In genomic region chr2:189178007-189178406, GRCh38 we compare ENCODE assay signal across 13 cellular contexts. TPM values are rescaled to one million over a fixed set of nuclear protein-coding genes. Genes with fewer than 3 reads are reported as not detected.
A peak's percentile ranks its signal among the peaks of the same experiment; 100 is the strongest.
DNase-seq lines count a peak whose midpoint lies in the region; ATAC-seq and TF ChIP-seq lines count a peak whose summit lies in the region.
"Had no signal": no experiment of that assay in that cellular context is flagged by ENCODE, and none has a peak within 500 bp of the region (broad histone marks: within the 10 kb centered on the region; RNA-seq: fewer than 3 reads in every experiment).

No MANE protein-coding gene starts in this region.

- H3K27ac Mint-ChIP-seq in chondrocyte (ENCODE audit: unreplicated experiment) (peak overlapping the region; percentile 98), type B pancreatic cell (no peak overlapping the region)
- H3K27ac Mint-ChIP-seq: activated T-helper 2 cell treated with anti-CD3 and anti-CD28 coated beads, Interferon-gamma antibody, Interleukin-2, Interleukin-4, amounts not matched to agents 10 μg/mL and 5 μg/mL and 100 μg/mL, durations not matched to agents 14 hours and 24 hours and 36 hours; stimulated activated memory B cell treated with anti-CD40 and anti-IgM and Interleukin-4, amounts not matched to agents 10 μg/mL and 1 μg/mL and 100 μg/mL, for 72 hours had no signal

- H3K27ac ChIP-seq in SK-N-SH (ENCODE audit: low read depth in 2 of 2, low read length in 1 of 2), result peak overlapping the region; percentile 26 to 77; a peak in 3 of 4 replicates

- ATAC-seq in SK-N-SH treated with all-trans-retinoic acid at 6 μM for 48 hours (no peak), HG03135 (IDR thresholded peaks at IDR 0.05; ENCODE audit: unreplicated experiment) (no peak)
- ATAC-seq: stimulated activated memory B cell treated with anti-CD40 and anti-IgM and Interleukin-4, amounts not matched to agents 10 μg/mL and 1 μg/mL and 100 μg/mL, for 72 hours had no signal

- TF ChIP-seq CTCF in SK-N-SH (IDR thresholded peaks at IDR 0.05), result peak; percentile 42
- peak; percentile 78 for TF ChIP-seq CTCF in chondrocyte (IDR thresholded peaks at IDR 0.05)
- TF ChIP-seq CTCF in type B pancreatic cell (conservative IDR thresholded peaks at IDR 0.05), result peak; percentile 70

- H3K27me3 ChIP-seq in SK-N-SH (ENCODE audit: insufficient read depth), result no peaks in the 10 kb centered on the region

- TF ChIP-seq EP300 in SK-N-SH (IDR thresholded peaks at IDR 0.05; ENCODE audit: borderline replicate concordance in 1 of 2, low read depth in 1 of 2, low read length in 1 of 2), result no peak

- 35% methylated on average over 2 of the region's 2 CpGs for WGBS in SK-N-SH (ENCODE audit: low lambda C conversion rate)

- H3K9me3 Mint-ChIP-seq in chondrocyte (ENCODE audit: low read depth) (no peaks in the 10 kb centered on the region), type B pancreatic cell (no peaks in the 10 kb centered on the region)
- H3K9me3 Mint-ChIP-seq: activated T-helper 2 cell treated with anti-CD3 and anti-CD28 coated beads, Interferon-gamma antibody, Interleukin-2, Interleukin-4, amounts not matched to agents 10 μg/mL and 5 μg/mL and 100 μg/mL, durations not matched to agents 14 hours and 24 hours and 36 hours; stimulated activated memory B cell treated with anti-CD40 and anti-IgM and Interleukin-4, amounts not matched to agents 10 μg/mL and 1 μg/mL and 100 μg/mL, for 72 hours had no signal

- peaks cover 24% of the 10 kb centered on the region for H3K36me3 Mint-ChIP-seq in chondrocyte (ENCODE audit: low read depth)
- H3K36me3 Mint-ChIP-seq in type B pancreatic cell, result no peaks in the 10 kb centered on the region
- H3K36me3 Mint-ChIP-seq: stimulated activated memory B cell treated with anti-CD40 and anti-IgM and Interleukin-4, amounts not matched to agents 10 μg/mL and 1 μg/mL and 100 μg/mL, for 72 hours had no signal

- POLR2A ChIA-PET in SK-N-SH (lab: Yijun Ruan, JAX), result no interaction called here

- H3K27me3 Mint-ChIP-seq in chondrocyte (ENCODE audit: low read depth), result no peaks in the 10 kb centered on the region
- peaks cover 3% of the 10 kb centered on the region for H3K27me3 Mint-ChIP-seq in type B pancreatic cell

- peaks cover 0 to 15% of the 10 kb centered on the region in 2 experiments; a peak in 2 of 4 replicates for H3K4me1 ChIP-seq in SK-N-SH (ENCODE audit: control insufficient read depth in 1 of 2, insufficient read depth in 2 of 2, low read depth in 1 of 2, low read length in 1 of 2)

- no peaks in the 10 kb centered on the region for H4K20me1 ChIP-seq in SK-N-SH (ENCODE audit: insufficient read depth)

- H3K4me1 Mint-ChIP-seq in chondrocyte (ENCODE audit: low read depth), result peaks cover 40% of the 10 kb centered on the region
- peaks cover 9% of the 10 kb centered on the region for H3K4me1 Mint-ChIP-seq in type B pancreatic cell (ENCODE audit: unreplicated experiment)
- H3K4me1 Mint-ChIP-seq: stimulated activated memory B cell treated with anti-CD40 and anti-IgM and Interleukin-4, amounts not matched to agents 10 μg/mL and 1 μg/mL and 100 μg/mL, for 72 hours had no signal

- no peaks in the 10 kb centered on the region; the same call in 1 of the 2 replicates for H3K79me2 ChIP-seq in SK-N-SH (ENCODE audit: insufficient read depth)

- no peak overlapping the region for H2AFZ ChIP-seq in SK-N-SH (ENCODE audit: low read depth)

- H3F3A ChIP-seq in SK-N-SH (replicated peaks; ENCODE audit: insufficient read depth), result no peaks in the 10 kb centered on the region

- H3K9ac ChIP-seq in SK-N-SH, result peak overlapping the region; percentile 32; the same call in 1 of the 2 replicates

- DNase-seq in SK-N-SH (no peak), chondrocyte (ENCODE audit: low spot score) (no peak), lung microvascular endothelial cell (ENCODE audit: low read depth in 2 of 2) (peak; percentile 29 to 61), type B pancreatic cell (ENCODE audit: extremely low spot score, unreplicated experiment) (no peak), DMS153 treated with DMSO at 0.1 percent for 48 hours (lab: John Stamatoyannopoulos, UW; ENCODE audit: unreplicated experiment) (no peak)
- no peak for DNase-seq in activated CD4-positive, alpha-beta T cell treated with anti-CD3 and anti-CD28 coated beads, Interleukin-2, amount 50 U/mL, for 4 hours
- DNase-seq: NCI-H2171 treated with DMSO at 0.1 percent for 48 hours, posterior cingulate gyrus, T-helper 9 cell had no signal

- peak overlapping the region; percentile 95 for H3K4me3 Mint-ChIP-seq in chondrocyte (ENCODE audit: unreplicated experiment)
- H3K4me3 Mint-ChIP-seq in type B pancreatic cell, result peak overlapping the region; percentile 92
- H3K4me3 Mint-ChIP-seq: stimulated activated memory B cell treated with anti-CD40 and anti-IgM and Interleukin-4, amounts not matched to agents 10 μg/mL and 1 μg/mL and 100 μg/mL, for 72 hours had no signal

- TF ChIP-seq RAD21 in SK-N-SH (IDR thresholded peaks at IDR 0.05; ENCODE audit: low read length), result no peak

- CTCF ChIA-PET in SK-N-SH (lab: Yijun Ruan, JAX), result interaction anchor here (0.6 to 2.1 kb wide), 5 partner anchors 11 to 110 kb away, joined by 3 to 5 read pairs (median 5); no protein-coding TSS in a partner anchor

- no peak overlapping the region for H3K4me2 ChIP-seq in SK-N-SH

- H3K9me3 ChIP-seq in SK-N-SH, result no peaks in the 10 kb centered on the region

- peak overlapping the region in 1 of 2 experiments; percentile 42; a peak in 1 of 4 replicates for H3K4me3 ChIP-seq in SK-N-SH (ENCODE audit: low read depth in 2 of 2, low read length in 1 of 2)

- H3K9me2 ChIP-seq in SK-N-SH, result no peaks in the 10 kb centered on the region

- no peaks in the 10 kb centered on the region for H3K36me3 ChIP-seq in SK-N-SH (replicated peaks in 1 of 2; ENCODE audit: control insufficient read depth in 1 of 2, insufficient read depth in 2 of 2, low read length in 1 of 2)

TF ChIP-seq in SK-N-SH, 30 proteins besides CTCF, POLR2A, EP300 and RAD21 (continues in another document):
- TF ChIP-seq, protein P1, sequence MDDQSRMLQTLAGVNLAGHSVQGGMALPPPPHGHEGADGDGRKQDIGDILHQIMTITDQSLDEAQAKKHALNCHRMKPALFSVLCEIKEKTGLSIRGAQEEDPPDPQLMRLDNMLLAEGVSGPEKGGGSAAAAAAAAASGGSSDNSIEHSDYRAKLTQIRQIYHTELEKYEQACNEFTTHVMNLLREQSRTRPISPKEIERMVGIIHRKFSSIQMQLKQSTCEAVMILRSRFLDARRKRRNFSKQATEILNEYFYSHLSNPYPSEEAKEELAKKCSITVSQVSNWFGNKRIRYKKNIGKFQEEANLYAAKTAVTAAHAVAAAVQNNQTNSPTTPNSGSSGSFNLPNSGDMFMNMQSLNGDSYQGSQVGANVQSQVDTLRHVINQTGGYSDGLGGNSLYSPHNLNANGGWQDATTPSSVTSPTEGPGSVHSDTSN (IDR thresholded peaks at IDR 0.05), result no peak
- TF ChIP-seq POLR2AphosphoS5 (IDR thresholded peaks at IDR 0.05; ENCODE audit: low read depth, low read length) (no peak), MEF2A (IDR thresholded peaks at IDR 0.05; ENCODE audit: borderline replicate concordance, low read depth) (no peak), EZH2phosphoT487 (IDR thresholded peaks at IDR 0.05; ENCODE audit: borderline replicate concordance, low read depth) (no peak), SIN3A (IDR thresholded peaks at IDR 0.05; ENCODE audit: borderline replicate concordance, low read depth, low read length) (no peak), NRF1 (IDR thresholded peaks at IDR 0.05; ENCODE audit: low read depth, low read length) (no peak), TCF12 (IDR thresholded peaks at IDR 0.05) (no peak), MXI1 (IDR thresholded peaks at IDR 0.05; ENCODE audit: low read depth, low read length) (no peak), FOXM1 (IDR thresholded peaks at IDR 0.05; ENCODE audit: low read depth) (no peak), RFX5 (IDR thresholded peaks at IDR 0.05; ENCODE audit: low read length) (no peak)

TF ChIP-seq in SK-N-SH treated with all-trans-retinoic acid at 6 μM for 48 hours, 23 proteins besides CTCF, POLR2A, EP300 and RAD21:
- TF ChIP-seq CSDC2 (CRISPR knock-in tag; IDR thresholded peaks at IDR 0.05), result no peak
- no peak for TF ChIP-seq SNAI2 (CRISPR knock-in tag; IDR thresholded peaks at IDR 0.05)
- TF ChIP-seq ESRRG (CRISPR knock-in tag; IDR thresholded peaks at IDR 0.05), result no peak
- TF ChIP-seq RARB (CRISPR knock-in tag; IDR thresholded peaks at IDR 0.05), result no peak

RNA-seq across cellular contexts. Expression of gene COL5A2, which starts 1.6 kb away (rescaled TPM):
- 18.7 and 20.4 TPM in 2 replicates for polyA plus RNA-seq in SK-N-SH (2012; rRNA removed)
- polyA plus RNA-seq in SK-N-SH (2012; cell fraction: cytosol; rRNA removed), result 14.9 and 20.2 TPM in 2 replicates
- 18.2 and 26.5 TPM in 2 replicates for polyA plus RNA-seq in SK-N-SH (2012; cell fraction: nucleus; rRNA removed)
- total RNA-seq in chondrocyte (1,927 to 2,200 TPM (median 1,930 TPM) in 3 replicates), lung microvascular endothelial cell (34.9 and 36.5 TPM in 2 replicates), type B pancreatic cell (ENCODE audit: low replicate concordance) (38.5 and 137 TPM in 2 replicates)

Comparison
In these comparisons a context has a peak if more than half of its experiments do, and no peak if none do; other contexts are left out.
1. DNase-seq: peak in lung microvascular endothelial cell (2 of 2); none in SK-N-SH (single experiment), chondrocyte (single experiment), type B pancreatic cell (single experiment), DMS153 treated with DMSO at 0.1 percent for 48 hours (single experiment) and activated CD4-positive, alpha-beta T cell treated with anti-CD3 and anti-CD28 coated beads, Interleukin-2, amount 50 U/mL, for 4 hours (0 of 2).
2. RNA of gene COL5A2, which starts 1.6 kb away (total RNA-seq): 1,927 to 2,200 TPM in chondrocyte; 38.5 to 137 TPM in type B pancreatic cell and 34.9 to 36.5 TPM in lung microvascular endothelial cell; every median in the first group is over 10 times any median in the second.
3. Peak in every context shown above with its lines, with median percentiles within 50 percentile points of each other: CTCF ChIP-seq.